2 cellular contexts compared by ENCODE assay signal in the genomic region with DNA sequence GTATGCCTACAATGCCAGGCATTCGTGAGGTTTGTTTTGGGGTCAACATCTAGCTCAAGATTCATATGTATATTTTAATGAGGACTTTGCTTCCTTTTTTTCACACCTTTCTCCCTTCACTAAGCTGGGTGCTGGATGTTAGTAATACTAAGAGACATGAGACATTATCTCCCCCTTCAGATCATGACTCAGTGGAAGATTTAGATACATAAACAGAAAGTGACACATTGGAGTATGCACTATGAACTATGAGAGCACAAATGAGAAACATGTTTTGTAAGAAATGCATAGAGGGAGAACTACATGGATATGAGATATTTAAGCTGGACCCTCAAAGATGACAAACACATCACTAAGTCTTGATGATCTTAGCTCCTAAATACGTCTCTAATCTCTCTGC.
TF ChIP-seq lines count a peak whose summit lies in the region.

No MANE protein-coding gene starts in this region.

TF ChIP-seq in GM23338, 12 proteins besides CTCF, POLR2A, EP300 and RAD21:
- TF ChIP-seq, protein P1, sequence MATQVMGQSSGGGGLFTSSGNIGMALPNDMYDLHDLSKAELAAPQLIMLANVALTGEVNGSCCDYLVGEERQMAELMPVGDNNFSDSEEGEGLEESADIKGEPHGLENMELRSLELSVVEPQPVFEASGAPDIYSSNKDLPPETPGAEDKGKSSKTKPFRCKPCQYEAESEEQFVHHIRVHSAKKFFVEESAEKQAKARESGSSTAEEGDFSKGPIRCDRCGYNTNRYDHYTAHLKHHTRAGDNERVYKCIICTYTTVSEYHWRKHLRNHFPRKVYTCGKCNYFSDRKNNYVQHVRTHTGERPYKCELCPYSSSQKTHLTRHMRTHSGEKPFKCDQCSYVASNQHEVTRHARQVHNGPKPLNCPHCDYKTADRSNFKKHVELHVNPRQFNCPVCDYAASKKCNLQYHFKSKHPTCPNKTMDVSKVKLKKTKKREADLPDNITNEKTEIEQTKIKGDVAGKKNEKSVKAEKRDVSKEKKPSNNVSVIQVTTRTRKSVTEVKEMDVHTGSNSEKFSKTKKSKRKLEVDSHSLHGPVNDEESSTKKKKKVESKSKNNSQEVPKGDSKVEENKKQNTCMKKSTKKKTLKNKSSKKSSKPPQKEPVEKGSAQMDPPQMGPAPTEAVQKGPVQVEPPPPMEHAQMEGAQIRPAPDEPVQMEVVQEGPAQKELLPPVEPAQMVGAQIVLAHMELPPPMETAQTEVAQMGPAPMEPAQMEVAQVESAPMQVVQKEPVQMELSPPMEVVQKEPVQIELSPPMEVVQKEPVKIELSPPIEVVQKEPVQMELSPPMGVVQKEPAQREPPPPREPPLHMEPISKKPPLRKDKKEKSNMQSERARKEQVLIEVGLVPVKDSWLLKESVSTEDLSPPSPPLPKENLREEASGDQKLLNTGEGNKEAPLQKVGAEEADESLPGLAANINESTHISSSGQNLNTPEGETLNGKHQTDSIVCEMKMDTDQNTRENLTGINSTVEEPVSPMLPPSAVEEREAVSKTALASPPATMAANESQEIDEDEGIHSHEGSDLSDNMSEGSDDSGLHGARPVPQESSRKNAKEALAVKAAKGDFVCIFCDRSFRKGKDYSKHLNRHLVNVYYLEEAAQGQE (IDR thresholded peaks at IDR 0.05; ENCODE audit: unreplicated experiment): no peak
- no peak for TF ChIP-seq EZH2 (IDR thresholded peaks at IDR 0.05; ENCODE audit: low read depth, unreplicated experiment)
TF ChIP-seq in GM23338: peak in this region for 0.

TF ChIP-seq in K562, 482 proteins besides CTCF, POLR2A, EP300 and RAD21:
- TF ChIP-seq TSC22D4 (tag; IDR thresholded peaks at IDR 0.05) (no peak), MEIS2 (IDR thresholded peaks at IDR 0.05; ENCODE audit: partially characterized antibody) (peak; percentile 28)
- TF ChIP-seq, protein P2, sequence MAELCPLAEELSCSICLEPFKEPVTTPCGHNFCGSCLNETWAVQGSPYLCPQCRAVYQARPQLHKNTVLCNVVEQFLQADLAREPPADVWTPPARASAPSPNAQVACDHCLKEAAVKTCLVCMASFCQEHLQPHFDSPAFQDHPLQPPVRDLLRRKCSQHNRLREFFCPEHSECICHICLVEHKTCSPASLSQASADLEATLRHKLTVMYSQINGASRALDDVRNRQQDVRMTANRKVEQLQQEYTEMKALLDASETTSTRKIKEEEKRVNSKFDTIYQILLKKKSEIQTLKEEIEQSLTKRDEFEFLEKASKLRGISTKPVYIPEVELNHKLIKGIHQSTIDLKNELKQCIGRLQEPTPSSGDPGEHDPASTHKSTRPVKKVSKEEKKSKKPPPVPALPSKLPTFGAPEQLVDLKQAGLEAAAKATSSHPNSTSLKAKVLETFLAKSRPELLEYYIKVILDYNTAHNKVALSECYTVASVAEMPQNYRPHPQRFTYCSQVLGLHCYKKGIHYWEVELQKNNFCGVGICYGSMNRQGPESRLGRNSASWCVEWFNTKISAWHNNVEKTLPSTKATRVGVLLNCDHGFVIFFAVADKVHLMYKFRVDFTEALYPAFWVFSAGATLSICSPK (IDR thresholded peaks at IDR 0.05; ENCODE audit: borderline replicate concordance): no peak
